Comparison of ENCODE assay signal across 20 cellular contexts in the genomic region with DNA sequence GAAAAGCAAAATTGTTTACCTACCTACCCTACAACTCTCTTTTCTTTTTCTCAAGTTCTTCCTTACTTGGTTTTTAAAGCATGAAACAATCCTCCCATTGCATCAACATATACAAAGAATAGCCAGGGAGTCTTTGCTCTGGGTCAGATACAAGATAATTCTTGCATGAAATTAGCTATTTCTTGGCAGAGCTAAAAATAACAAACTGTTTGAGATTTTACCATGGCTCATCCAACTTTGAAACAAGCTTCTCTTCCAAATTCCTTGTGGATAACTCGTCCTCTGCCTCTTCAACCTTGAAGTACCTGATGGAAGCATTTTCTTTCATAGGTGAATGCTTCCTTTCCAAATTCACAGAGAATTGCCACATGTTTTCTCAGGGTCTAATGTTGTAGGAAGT. TPM values are rescaled to one million over a fixed set of nuclear protein-coding genes. Genes with fewer than 3 reads are reported as not detected.
DNase-seq lines count a peak whose midpoint lies in the region; ATAC-seq and TF ChIP-seq lines count a peak whose summit lies in the region.
"Had no signal": no experiment of that assay in that cellular context is flagged by ENCODE, and none has a peak within 500 bp of the region (broad histone marks: within the 10 kb centered on the region; RNA-seq: fewer than 3 reads in every experiment).

No MANE protein-coding gene starts in this region.

- no peaks in the 10 kb centered on the region for H3K9me3 Mint-ChIP-seq in activated naive CD4-positive, alpha-beta T cell treated with anti-CD3 and anti-CD28 coated beads, Interleukin-2, amount 50 U/mL, for 24 hours
- H3K9me3 Mint-ChIP-seq in activated naive CD8-positive, alpha-beta T cell treated with anti-CD3 and anti-CD28 coated beads, Interleukin-2, amount 50 U/mL, for 24 hours, result no peaks in the 10 kb centered on the region
- H3K9me3 Mint-ChIP-seq in stimulated activated naive B cell treated with anti-CD40 and anti-IgM and Interleukin-4, amounts not matched to agents 10 μg/mL and 1 μg/mL and 100 μg/mL, for 72 hours, result no peaks in the 10 kb centered on the region

- WGBS in transverse colon (ENCODE audit: low coverage in 1 of 2), 2 donors, result 67 to 87% methylated on average over 1 of the region's 1 CpG

- H3K4me1 ChIP-seq in iPS-20b (ENCODE audit: insufficient read depth, low read length), result peaks cover 9% of the 10 kb centered on the region; the same call in 1 of the 2 replicates
- H3K4me1 ChIP-seq in transverse colon, result peaks cover 0 to 26% (median 9%) of the 10 kb centered on the region in 4 donors
- H3K4me1 ChIP-seq: HAP-1, left ventricle myocardium inferior had no signal

- no peaks in the 10 kb centered on the region for H3K9me3 ChIP-seq in iPS-20b (ENCODE audit: insufficient read depth, low read depth, low read length)
- H3K9me3 ChIP-seq in transverse colon, result no peaks in the 10 kb centered on the region
- H3K9me3 ChIP-seq: HAP-1, left ventricle myocardium inferior had no signal

- no peak overlapping the region for H3K27ac Mint-ChIP-seq in activated naive CD4-positive, alpha-beta T cell treated with anti-CD3 and anti-CD28 coated beads, Interleukin-2, amount 50 U/mL, for 24 hours
- peak overlapping the region; percentile 78 for H3K27ac Mint-ChIP-seq in activated naive CD8-positive, alpha-beta T cell treated with anti-CD3 and anti-CD28 coated beads, Interleukin-2, amount 50 U/mL, for 24 hours
- H3K27ac Mint-ChIP-seq in stimulated activated naive B cell treated with anti-CD40 and anti-IgM and Interleukin-4, amounts not matched to agents 10 μg/mL and 1 μg/mL and 100 μg/mL, for 72 hours, result no peak overlapping the region
- H3K27ac Mint-ChIP-seq: progenitor cell of endocrine pancreas had no signal

- H3K4me3 ChIP-seq in iPS-20b (ENCODE audit: low read length) (no peak overlapping the region), transverse colon (no peak overlapping the region)
- H3K4me3 ChIP-seq: coronary artery, HAP-1, left ventricle myocardium inferior had no signal

- no peak for TF ChIP-seq POLR2A in transverse colon (IDR thresholded peaks at IDR 0.05)

- no peak for DNase-seq in activated naive CD4-positive, alpha-beta T cell treated with Interleukin-2 at 50 U/mL for 16 hours
- no peak for DNase-seq in activated naive CD8-positive, alpha-beta T cell treated with anti-CD3 and anti-CD28 coated beads, Interleukin-2, amount 50 U/mL, for 24 hours
- DNase-seq in transverse colon (no peak), substantia nigra (lab: John Stamatoyannopoulos, UW) (no peak)
- no peak for DNase-seq in stimulated activated naive B cell treated with anti-CD40 and anti-IgM and Interleukin-4, amounts not matched to agents 10 μg/mL and 1 μg/mL and 100 μg/mL, for 72 hours
- DNase-seq: GF-D8; left ventricle myocardium inferior; NCI-H2029; NCI-H526; stimulated activated CD4-positive, alpha-beta T cell treated with anti-CD3 and anti-CD28 coated beads, Interleukin-12 subunit alpha, Interleukin-12 subunit beta, amount 100 ng/mL, for 4 hours had no signal

- TF ChIP-seq CTCF in transverse colon (IDR thresholded peaks at IDR 0.05), result no peak

- intact Hi-C loops in transverse colon (cut with DNase I; ENCODE audit: low total_unique reads), result no loop called here

- no peaks in the 10 kb centered on the region for H3K27me3 Mint-ChIP-seq in activated naive CD4-positive, alpha-beta T cell treated with anti-CD3 and anti-CD28 coated beads, Interleukin-2, amount 50 U/mL, for 24 hours
- no peaks in the 10 kb centered on the region for H3K27me3 Mint-ChIP-seq in activated naive CD8-positive, alpha-beta T cell treated with anti-CD3 and anti-CD28 coated beads, Interleukin-2, amount 50 U/mL, for 24 hours
- no peaks in the 10 kb centered on the region for H3K27me3 Mint-ChIP-seq in stimulated activated naive B cell treated with anti-CD40 and anti-IgM and Interleukin-4, amounts not matched to agents 10 μg/mL and 1 μg/mL and 100 μg/mL, for 72 hours
- H3K27me3 Mint-ChIP-seq: progenitor cell of endocrine pancreas had no signal

- H3K36me3 ChIP-seq in iPS-20b (ENCODE audit: insufficient read depth, low read depth, low read length), result no peaks in the 10 kb centered on the region
- no peaks in the 10 kb centered on the region for H3K36me3 ChIP-seq in transverse colon
- H3K36me3 ChIP-seq: HAP-1, left ventricle myocardium inferior had no signal

- H3K27me3 ChIP-seq in iPS-20b (ENCODE audit: insufficient read depth, low read length), result no peaks in the 10 kb centered on the region
- no peaks in the 10 kb centered on the region for H3K27me3 ChIP-seq in transverse colon

- H3K4me1 Mint-ChIP-seq in activated naive CD4-positive, alpha-beta T cell treated with anti-CD3 and anti-CD28 coated beads, Interleukin-2, amount 50 U/mL, for 24 hours, result peaks cover 52% of the 10 kb centered on the region
- peaks cover 47% of the 10 kb centered on the region for H3K4me1 Mint-ChIP-seq in activated naive CD8-positive, alpha-beta T cell treated with anti-CD3 and anti-CD28 coated beads, Interleukin-2, amount 50 U/mL, for 24 hours
- H3K4me1 Mint-ChIP-seq in stimulated activated naive B cell treated with anti-CD40 and anti-IgM and Interleukin-4, amounts not matched to agents 10 μg/mL and 1 μg/mL and 100 μg/mL, for 72 hours, result peaks cover 12 to 17% of the 10 kb centered on the region in 2 donors

- H3K36me3 Mint-ChIP-seq in activated naive CD4-positive, alpha-beta T cell treated with anti-CD3 and anti-CD28 coated beads, Interleukin-2, amount 50 U/mL, for 24 hours, result no peaks in the 10 kb centered on the region
- H3K36me3 Mint-ChIP-seq in activated naive CD8-positive, alpha-beta T cell treated with anti-CD3 and anti-CD28 coated beads, Interleukin-2, amount 50 U/mL, for 24 hours (ENCODE audit: low read depth), result no peaks in the 10 kb centered on the region
- H3K36me3 Mint-ChIP-seq in stimulated activated naive B cell treated with anti-CD40 and anti-IgM and Interleukin-4, amounts not matched to agents 10 μg/mL and 1 μg/mL and 100 μg/mL, for 72 hours, result peaks cover 0 to 2% of the 10 kb centered on the region in 2 donors

- ATAC-seq in activated naive CD8-positive, alpha-beta T cell treated with anti-CD3 and anti-CD28 coated beads, Interleukin-2, amount 50 U/mL, for 24 hours, result no peak
- ATAC-seq in HG02798 (IDR thresholded peaks at IDR 0.05; ENCODE audit: poor library complexity, unreplicated experiment), result no peak
- ATAC-seq in stimulated activated naive B cell treated with anti-CD40 and anti-IgM and Interleukin-4, amounts not matched to agents 10 μg/mL and 1 μg/mL and 100 μg/mL, for 72 hours (replicated peaks), result no peak
- ATAC-seq: Panc1, SK-N-SH treated with all-trans-retinoic acid at 6 μM for 48 hours had no signal

- H3K27ac ChIP-seq in iPS-20b (ENCODE audit: low read length), result no peak overlapping the region
- peak overlapping the region in 3 of 4 donors; percentile 43 to 66 (median 64) for H3K27ac ChIP-seq in transverse colon
- H3K27ac ChIP-seq in substantia nigra (ENCODE audit: low read depth, low read length, poor library complexity, severe bottlenecking), result no peak overlapping the region
- H3K27ac ChIP-seq: coronary artery, epithelial cell of prostate, left ventricle myocardium inferior, VCaP had no signal

- H3K9ac ChIP-seq in iPS-20b (ENCODE audit: low read depth, low read length), result 0 out of 2 replicates have a peak overlapping the region, but pooled peaks have one; percentile 30

- in situ Hi-C loops in transverse colon (cut with MboI; ENCODE audit: low pct_ligation_motif_present in 1 of 4, low pct_unique_long_range_greater_than_20kb in 1 of 4, low sequenced_read_pairs in 3 of 4), result no loop called here

- no peak for TF ChIP-seq EP300 in transverse colon (IDR thresholded peaks at IDR 0.05; ENCODE audit: low read depth)

- H3K4me3 Mint-ChIP-seq in activated naive CD4-positive, alpha-beta T cell treated with anti-CD3 and anti-CD28 coated beads, Interleukin-2, amount 50 U/mL, for 24 hours, result peak overlapping the region; percentile 23
- H3K4me3 Mint-ChIP-seq in activated naive CD8-positive, alpha-beta T cell treated with anti-CD3 and anti-CD28 coated beads, Interleukin-2, amount 50 U/mL, for 24 hours, result peak overlapping the region; percentile 43
- no peak overlapping the region for H3K4me3 Mint-ChIP-seq in stimulated activated naive B cell treated with anti-CD40 and anti-IgM and Interleukin-4, amounts not matched to agents 10 μg/mL and 1 μg/mL and 100 μg/mL, for 72 hours

RNA-seq across cellular contexts. Expression of a gene that starts 9.2 kb away (rescaled TPM):
- total RNA-seq in transverse colon, result 10 to 100 TPM; 25.1 to 76.2 (median 63.6) TPM

Comparison
In these comparisons a context has a peak if more than half of its experiments do, and no peak if none do; other contexts are left out.
1. H3K4me3 Mint-ChIP-seq: peak in activated naive CD4-positive, alpha-beta T cell treated with anti-CD3 and anti-CD28 coated beads, Interleukin-2, amount 50 U/mL, for 24 hours (single experiment) and activated naive CD8-positive, alpha-beta T cell treated with anti-CD3 and anti-CD28 coated beads, Interleukin-2, amount 50 U/mL, for 24 hours (single experiment); none in stimulated activated naive B cell treated with anti-CD40 and anti-IgM and Interleukin-4, amounts not matched to agents 10 μg/mL and 1 μg/mL and 100 μg/mL, for 72 hours (0 of 2).
2. H3K27ac ChIP-seq: peak in transverse colon (3 of 4); none in iPS-20b (single experiment) and substantia nigra (single experiment).